In the genomic region with DNA sequence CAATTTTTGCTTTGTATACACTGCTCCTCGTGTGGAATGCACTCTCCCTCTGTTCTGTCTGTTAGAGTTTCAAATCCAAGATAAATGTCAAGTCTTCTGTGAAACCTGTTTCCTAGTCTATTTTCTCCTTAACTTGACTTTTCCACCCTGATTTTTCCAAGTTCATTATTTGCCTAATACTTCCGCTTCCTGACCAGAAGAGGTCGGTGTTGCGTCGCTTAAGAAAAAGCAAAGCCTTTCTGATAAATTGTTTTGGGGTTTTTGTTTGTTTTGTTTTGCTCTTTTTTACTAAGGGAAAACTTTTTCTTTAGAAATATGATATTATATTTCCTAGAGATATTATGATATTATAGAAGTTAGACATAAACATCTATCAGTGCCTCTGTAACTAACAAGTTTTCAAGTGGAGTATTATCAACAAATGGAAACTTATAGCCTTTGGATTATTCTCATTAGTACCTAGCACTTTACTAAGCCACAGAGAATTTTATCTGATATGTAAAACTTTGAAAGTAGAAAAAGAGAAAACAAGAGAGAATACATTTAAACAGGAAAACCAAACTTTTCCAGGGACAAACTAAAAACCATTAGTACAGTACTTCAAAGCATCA, we compare ENCODE assay signal across 9 cellular contexts. TPM values are rescaled to one million over a fixed set of nuclear protein-coding genes. Genes with fewer than 3 reads are reported as not detected.
DNase-seq lines count a peak whose midpoint lies in the region; ATAC-seq and TF ChIP-seq lines count a peak whose summit lies in the region.
"Had no signal": no experiment of that assay in that cellular context is flagged by ENCODE, and none has a peak within 500 bp of the region (broad histone marks: within the 10 kb centered on the region; RNA-seq: fewer than 3 reads in every experiment).

No MANE protein-coding gene starts in this region.

- TF ChIP-seq CTCF in BE2C (IDR thresholded peaks at IDR 0.05; ENCODE audit: low read depth, low read length) (peak; percentile 93), GM12865 (IDR thresholded peaks at IDR 0.05; ENCODE audit: insufficient read depth, low read depth, low read length, missing control alignments) (peak; percentile 76), cardiac fibroblast (IDR thresholded peaks at IDR 0.05; ENCODE audit: low read depth, low read length) (peak; percentile 88), lower lobe of right lung (IDR thresholded peaks at IDR 0.05) (peak; percentile 82)

- ATAC-seq in lower lobe of right lung: no peak
- ATAC-seq: naive thymus-derived CD8-positive, alpha-beta T cell had no signal

- intact Hi-C loops in lower lobe of right lung (cut with DNase I): no loop called here

- no peak overlapping the region for H3K27ac ChIP-seq in lower lobe of right lung

- H3K4me3 ChIP-seq in BE2C (ENCODE audit: low read depth, low read length) (no peak overlapping the region), GM12865 (ENCODE audit: low read depth, low read length) (no peak overlapping the region), cardiac fibroblast (replicated peaks in 1 of 2; ENCODE audit: low read depth in 2 of 2, low read length in 2 of 2) (no peak overlapping the region), lower lobe of right lung (no peak overlapping the region)

- H3K27me3 ChIP-seq in BE2C: no peaks in the 10 kb centered on the region
- H3K27me3 ChIP-seq in lower lobe of right lung (ENCODE audit: low read depth): no peaks in the 10 kb centered on the region

- H3K36me3 ChIP-seq in BE2C (no peaks in the 10 kb centered on the region), lower lobe of right lung (no peaks in the 10 kb centered on the region)

- peak; percentile 20 for DNase-seq in BE2C
- peak; percentile 56 for DNase-seq in GM12865 (ENCODE audit: low read depth)
- DNase-seq in NCI-H748 (lab: John Stamatoyannopoulos, UW; ENCODE audit: unreplicated experiment): peak; percentile 56
- peak; percentile 70 to 73 for DNase-seq in cardiac fibroblast (ENCODE audit: low read depth in 2 of 2)
- DNase-seq in lower lobe of right lung: no peak
- no peak for DNase-seq in cortex of kidney (lab: John Stamatoyannopoulos, UW)
- no peak for DNase-seq in NCI-H187 treated with DMSO at 0.1 percent for 48 hours (lab: John Stamatoyannopoulos, UW)
- DNase-seq in HK-2 (ENCODE audit: unreplicated experiment): no peak

- H3K9me3 ChIP-seq in BE2C: no peaks in the 10 kb centered on the region
- no peaks in the 10 kb centered on the region for H3K9me3 ChIP-seq in lower lobe of right lung

- H3K4me1 ChIP-seq in BE2C (no peaks in the 10 kb centered on the region), lower lobe of right lung (no peaks in the 10 kb centered on the region)

RNA-seq across cellular contexts. Expression of a gene that starts 55.8 kb away (rescaled TPM):
- 136 TPM for polyA plus RNA-seq in BE2C (2012; ENCODE audit: insufficient read depth, insufficient read length, low read depth)
- 25.1 TPM for total RNA-seq in lower lobe of right lung

Comparison
In these comparisons a context has a peak if more than half of its experiments do, and no peak if none do; other contexts are left out.
1. DNase-seq: peak in BE2C (single experiment), GM12865 (single experiment), NCI-H748 (single experiment) and cardiac fibroblast (2 of 2); none in lower lobe of right lung (single experiment), cortex of kidney (single experiment), NCI-H187 treated with DMSO at 0.1 percent for 48 hours (single experiment) and HK-2 (single experiment).
2. Peak in every context shown above with its lines, with median percentiles within 50 percentile points of each other: CTCF ChIP-seq.